In the genomic region with DNA sequence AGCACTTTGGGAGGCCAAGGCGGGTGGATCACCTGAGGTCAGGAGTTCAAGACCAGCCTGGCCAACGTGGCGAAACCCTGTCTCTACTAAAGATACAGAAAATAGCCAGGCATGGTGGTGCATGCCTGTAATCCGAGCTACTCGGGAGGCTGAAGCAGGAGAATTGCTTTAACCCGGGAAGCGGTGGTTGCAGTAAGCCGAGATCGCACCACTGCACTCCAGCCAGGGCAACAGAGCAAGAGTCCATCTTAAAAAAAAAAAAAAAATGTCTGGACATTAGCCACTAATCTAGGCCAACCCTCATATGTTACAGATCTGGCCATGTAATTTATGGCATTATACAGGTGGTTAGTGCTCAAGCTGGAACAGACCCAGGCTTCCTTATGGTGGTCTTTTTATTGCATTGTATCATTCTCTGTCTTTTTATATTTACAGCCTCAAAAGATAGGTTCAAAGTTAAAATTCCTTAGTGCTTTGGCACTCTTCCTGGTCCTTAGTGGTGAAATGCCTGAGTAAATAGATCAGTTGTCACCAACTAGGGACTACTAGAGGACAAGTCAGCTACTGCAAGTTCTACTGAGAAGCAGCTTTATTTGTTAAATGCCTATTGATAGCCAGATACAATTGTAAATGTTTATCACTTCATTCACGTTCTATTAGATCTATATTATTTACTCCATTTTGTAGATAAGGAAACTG, we compare ENCODE assay signal across 9 cellular contexts. TPM values are rescaled to one million over a fixed set of nuclear protein-coding genes. Genes with fewer than 3 reads are reported as not detected.
A peak's percentile ranks its signal among the peaks of the same experiment; 100 is the strongest.
DNase-seq lines count a peak whose midpoint lies in the region; ATAC-seq and TF ChIP-seq lines count a peak whose summit lies in the region.
"Had no signal": no experiment of that assay in that cellular context is flagged by ENCODE, and none has a peak within 500 bp of the region (broad histone marks: within the 10 kb centered on the region; RNA-seq: fewer than 3 reads in every experiment).

No MANE protein-coding gene starts in this region.

- no peaks in the 10 kb centered on the region for H3K9me3 ChIP-seq in OCI-LY1 (ENCODE audit: low read length)
- no peaks in the 10 kb centered on the region for H3K9me3 ChIP-seq in ovary

- in situ Hi-C loops in GM13976 (cut with MboI; ENCODE audit: low sequenced_read_pairs, unreplicated experiment) = no loop called here

- TF ChIP-seq CTCF in GM13976 (IDR thresholded peaks at IDR 0.05; ENCODE audit: borderline replicate concordance, control extremely low read depth, extremely low read depth, insufficient read depth, missing control alignments) (peak; percentile 16), OCI-LY1 (IDR thresholded peaks at IDR 0.05; ENCODE audit: low read length) (peak; percentile 45), retinal pigment epithelial cell (conservative IDR thresholded peaks at IDR 0.05; ENCODE audit: low read depth, low read length) (peak; percentile 51), ovary (IDR thresholded peaks at IDR 0.05) (peak in 1 of 3 donors; percentile 17)

- H3K4me1 ChIP-seq in OCI-LY1 (ENCODE audit: insufficient read depth, low read length, severe bottlenecking) (peaks cover 15% of the 10 kb centered on the region), ovary (ENCODE audit: insufficient read depth) (peaks cover 9% of the 10 kb centered on the region)

- H4K20me1 ChIP-seq in OCI-LY1 (ENCODE audit: insufficient read depth, low read length) = no peaks in the 10 kb centered on the region

- no peak overlapping the region for H3K4me2 ChIP-seq in OCI-LY1 (ENCODE audit: low read length)

- intact Hi-C loops in ovary (cut with DNase I) = no loop called here

- H3K27ac ChIP-seq in OCI-LY1 (ENCODE audit: low read depth, low read length, poor library complexity, severe bottlenecking) = no peak overlapping the region
- no peak overlapping the region for H3K27ac ChIP-seq in ovary

- no peak for DNase-seq in GM13976 (ENCODE audit: low spot score)
- DNase-seq in retinal pigment epithelial cell (ENCODE audit: low read depth) = no peak
- no peak for DNase-seq in ovary
- no peak for DNase-seq in stimulated activated CD4-positive, alpha-beta T cell treated with anti-CD3 and anti-CD28 coated beads, Interleukin-1b, Interleukin-23, amount 100 ng/mL, for 48 hours
- DNase-seq in activated naive CD4-positive, alpha-beta T cell treated with Interleukin-2 at 50 U/mL for 16 hours = no peak
- DNase-seq: activated naive CD8-positive, alpha-beta T cell treated with anti-CD3 and anti-CD28 coated beads, Interleukin-2, amount 10 ng/mL, durations not matched to agents 7 days and 5 days had no signal

- no peak overlapping the region for H2AFZ ChIP-seq in OCI-LY1 (ENCODE audit: low read length)

- H3K36me3 ChIP-seq in OCI-LY1 (ENCODE audit: insufficient read depth, low read length) (peaks cover 12% of the 10 kb centered on the region; the same call in 1 of the 2 replicates), ovary (no peaks in the 10 kb centered on the region)

- TF ChIP-seq EP300 in ovary (IDR thresholded peaks at IDR 0.05) = no peak

- H3K79me2 ChIP-seq in OCI-LY1 (ENCODE audit: insufficient read depth, low read length) = no peaks in the 10 kb centered on the region

- H3K9me2 ChIP-seq in OCI-LY1 (ENCODE audit: low read depth, low read length) = no peaks in the 10 kb centered on the region

- 86 to 88% (median 87%) methylated on average over 10 of the region's 10 CpGs for WGBS in ovary, 3 donors

- H3K9ac ChIP-seq in OCI-LY1 (ENCODE audit: low read length) = no peak overlapping the region

- H3F3A ChIP-seq in OCI-LY1 (ENCODE audit: insufficient read depth, low read length) = no peaks in the 10 kb centered on the region

- ATAC-seq in esophagus mucosa = peak; percentile 48
- ATAC-seq in GM18868 (IDR thresholded peaks at IDR 0.05; ENCODE audit: unreplicated experiment) = no peak

- H3K27me3 ChIP-seq in OCI-LY1 (ENCODE audit: insufficient read depth, low read length) (no peaks in the 10 kb centered on the region), ovary (no peaks in the 10 kb centered on the region)

- no peak for TF ChIP-seq POLR2A in ovary (IDR thresholded peaks at IDR 0.05)

- H3K4me3 ChIP-seq in OCI-LY1 (ENCODE audit: low read depth, low read length, poor library complexity, severe bottlenecking) = no peak overlapping the region
- H3K4me3 ChIP-seq in retinal pigment epithelial cell (ENCODE audit: low read length) = no peak overlapping the region
- no peak overlapping the region for H3K4me3 ChIP-seq in ovary

RNA-seq across cellular contexts. Expression of a gene that starts 16.0 kb away (rescaled TPM):
- total RNA-seq in esophagus mucosa (1.2 TPM), ovary (10 to 100 TPM; 14.8 to 40.3 (median 29.8) TPM)
- polyA plus RNA-seq in ovary = 10 to 100 TPM; 11.3 to 13.8 TPM

RNA-seq across cellular contexts. Expression of a gene that starts 42.7 kb away (rescaled TPM):
- total RNA-seq in esophagus mucosa (13.1 TPM), ovary (10 to 100 TPM; 11.1 to 22.9 (median 17.8) TPM)
- polyA plus RNA-seq in ovary = 10 to 100 TPM; 13.2 to 18.7 TPM

RNA-seq across cellular contexts. Expression of a gene that starts 42.8 kb away (rescaled TPM):
- total RNA-seq in esophagus mucosa = 11.6 TPM
- 10 to 100 TPM; 13.2 to 28.7 (median 17.7) TPM for total RNA-seq in ovary
- 10 to 100 TPM in 1 of 2 donors, 1 to 10 TPM in 1; 7.9 to 19.2 TPM for polyA plus RNA-seq in ovary
